In genomic region chr1:151056149-151056548, GRCh38 we compare ENCODE assay signal across 1 cellular context.
TF ChIP-seq lines count a peak whose summit lies in the region.

No MANE protein-coding gene starts in this region.

TF ChIP-seq in K562, 482 proteins besides CTCF, POLR2A, EP300 and RAD21:
- peak in 1 of 2 experiments; percentile 27; a peak in 1 of 4 replicates for TF ChIP-seq MLLT1 (IDR thresholded peaks at IDR 0.05)
- no peak for TF ChIP-seq ZNF586 (CRISPR knock-in tag; conservative IDR thresholded peaks at IDR 0.05)
- TF ChIP-seq ZNF436 (CRISPR knock-in tag; IDR thresholded peaks at IDR 0.05) = no peak
- TF ChIP-seq RBFOX2 (IDR thresholded peaks at IDR 0.05; ENCODE audit: low read depth, low read length) = peak; percentile 47
- peak; percentile 32; the same call in 1 of the 2 replicates for TF ChIP-seq GATAD2A (IDR thresholded peaks at IDR 0.05)
- no peak for TF ChIP-seq VEZF1 (CRISPR knock-in tag; IDR thresholded peaks at IDR 0.05)
- TF ChIP-seq POLR2G (IDR thresholded peaks at IDR 0.05; ENCODE audit: low read depth, low read length) = peak; percentile 29; the same call in 1 of the 2 replicates
- TF ChIP-seq HDAC8 (tag; IDR thresholded peaks at IDR 0.05) = no peak
- TF ChIP-seq CC2D1A (IDR thresholded peaks at IDR 0.05) = no peak
- 0 out of 2 replicates have a peak, but pooled peaks have one; percentile 28 for TF ChIP-seq HDGF (IDR thresholded peaks at IDR 0.05)
- TF ChIP-seq MAZ (CRISPR knock-in tag; conservative IDR thresholded peaks at IDR 0.05 in 1 of 2, IDR thresholded peaks at IDR 0.05 in 1 of 2) = peak in 1 of 2 experiments; percentile 53; a peak in 1 of 4 replicates
- TF ChIP-seq SRF (CRISPR knock-in tag; IDR thresholded peaks at IDR 0.05) = 0 out of 4 replicates have a peak, but pooled peaks of 1 of the 2 experiments have one; percentile 20
- no peak for TF ChIP-seq NCOA6 (IDR thresholded peaks at IDR 0.05)
- TF ChIP-seq NKRF (IDR thresholded peaks at IDR 0.05; ENCODE audit: borderline replicate concordance) = no peak
- TF ChIP-seq E2F4 (CRISPR knock-in tag; IDR thresholded peaks at IDR 0.05; ENCODE audit: low read depth) = no peak
TF ChIP-seq in K562: peak in this region for 7.
